ENCODE assay signal across 19 cellular contexts in the genomic region with DNA sequence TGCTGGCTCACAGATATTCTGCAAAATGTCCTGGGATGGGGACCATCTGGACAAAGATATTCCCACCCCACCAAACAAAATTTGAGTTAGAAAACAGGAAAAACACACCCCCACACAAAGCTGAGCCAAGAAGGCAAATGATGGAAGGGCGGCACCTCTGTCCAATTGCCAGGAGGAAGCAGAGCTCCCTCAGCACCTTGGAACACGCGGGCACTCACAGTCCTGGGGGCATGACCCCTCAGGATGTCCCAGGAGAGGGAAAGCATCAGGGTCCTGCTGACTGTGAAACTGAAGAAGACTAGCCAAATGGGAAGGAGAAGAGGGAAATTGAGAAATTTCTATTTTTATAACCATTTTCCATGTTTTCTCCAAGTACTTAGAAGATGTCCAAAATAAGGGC.
DNase-seq lines count a peak whose midpoint lies in the region; ATAC-seq and TF ChIP-seq lines count a peak whose summit lies in the region.
"Had no signal": no experiment of that assay in that cellular context is flagged by ENCODE, and none has a peak within 500 bp of the region (broad histone marks: within the 10 kb centered on the region; RNA-seq: fewer than 3 reads in every experiment).

No MANE protein-coding gene starts in this region.

- H3K27me3 Mint-ChIP-seq in activated CD4-positive, alpha-beta T cell treated with anti-CD3 and anti-CD28 coated beads, Interleukin-2, amount 10 ng/mL, durations not matched to agents 7 days and 5 days, result peaks cover 2% of the 10 kb centered on the region
- no peaks in the 10 kb centered on the region for H3K27me3 Mint-ChIP-seq in neural crest cell (ENCODE audit: low read depth)

- no peak overlapping the region for H3K4me3 Mint-ChIP-seq in activated CD4-positive, alpha-beta T cell treated with anti-CD3 and anti-CD28 coated beads, Interleukin-2, amount 10 ng/mL, durations not matched to agents 7 days and 5 days
- H3K4me3 Mint-ChIP-seq in neural crest cell, result no peak overlapping the region

- CTCF ChIA-PET in activated CD4-positive, alpha-beta T cell treated with anti-CD3 and anti-CD28 coated beads, Interleukin-2, amount 10 ng/mL, durations not matched to agents 7 days and 5 days (lab: Charles Lee), result no interaction called here

- H3K4me3 ChIP-seq in heart left ventricle, result no peak overlapping the region
- no peak overlapping the region for H3K4me3 ChIP-seq in testis
- H3K4me3 ChIP-seq: PC-9 had no signal

- TF ChIP-seq POLR2A in heart left ventricle (IDR thresholded peaks at IDR 0.05) (no peak), testis (IDR thresholded peaks at IDR 0.05) (no peak)

- POLR2A ChIA-PET in activated CD4-positive, alpha-beta T cell treated with anti-CD3 and anti-CD28 coated beads, Interleukin-2, amount 10 ng/mL, durations not matched to agents 7 days and 5 days (lab: Charles Lee), result no interaction called here

- peaks cover 6% of the 10 kb centered on the region for H3K4me1 Mint-ChIP-seq in activated CD4-positive, alpha-beta T cell treated with anti-CD3 and anti-CD28 coated beads, Interleukin-2, amount 10 ng/mL, durations not matched to agents 7 days and 5 days
- peaks cover 29% of the 10 kb centered on the region for H3K4me1 Mint-ChIP-seq in neural crest cell

- peak overlapping the region; percentile 27 for H3K27ac Mint-ChIP-seq in activated CD4-positive, alpha-beta T cell treated with anti-CD3 and anti-CD28 coated beads, Interleukin-2, amount 10 ng/mL, durations not matched to agents 7 days and 5 days
- H3K27ac Mint-ChIP-seq in neural crest cell (ENCODE audit: unreplicated experiment), result peak overlapping the region; percentile 41

- peak overlapping the region in 8 of 12 donors; percentile 3 to 65 (median 50) for H3K27ac ChIP-seq in heart left ventricle
- peak overlapping the region in 1 of 2 donors; percentile 14 for H3K27ac ChIP-seq in testis
- H3K27ac ChIP-seq: 22Rv1, C4-2B, PC-9, RWPE1 had no signal

- TF ChIP-seq CTCF in heart left ventricle (IDR thresholded peaks at IDR 0.05) (no peak), neural crest cell (conservative IDR thresholded peaks at IDR 0.05) (no peak), testis (IDR thresholded peaks at IDR 0.05) (no peak)

- H3K4me1 ChIP-seq in heart left ventricle (peaks cover 0 to 21% (median 11%) of the 10 kb centered on the region in 12 donors), testis (no peaks in the 10 kb centered on the region)

- ATAC-seq in heart left ventricle (peak; percentile 61 to 84 (median 68)), HG02938 (IDR thresholded peaks at IDR 0.05; ENCODE audit: unreplicated experiment) (no peak)

- 38 to 63% (median 43%) methylated on average over 3 of the region's 3 CpGs for WGBS in heart left ventricle, 4 donors
- WGBS in testis, 2 donors, result 56% methylated on average over 3 of the region's 3 CpGs

- H3K36me3 ChIP-seq in heart left ventricle (no peaks in the 10 kb centered on the region), testis (ENCODE audit: low read depth, missing control alignments) (no peaks in the 10 kb centered on the region)

- H3K27me3 ChIP-seq in heart left ventricle (no peaks in the 10 kb centered on the region), testis (no peaks in the 10 kb centered on the region)

- no peak for DNase-seq in activated CD4-positive, alpha-beta T cell treated with anti-CD3 and anti-CD28 coated beads, Interleukin-2, amount 10 ng/mL, durations not matched to agents 7 days and 5 days
- no peak for DNase-seq in activated CD4-positive, alpha-beta T cell treated with anti-CD3 and anti-CD28 coated beads, Interleukin-2, amount 50 U/mL, for 48 hours
- DNase-seq in heart left ventricle (peak in 4 of 5 donors; percentile 40 to 60 (median 46)), neural crest cell (ENCODE audit: low read depth, low spot score) (no peak), testis (peak; percentile 21), Kasumi-1 (lab: John Stamatoyannopoulos, UW) (no peak), HT-29 (ENCODE audit: low spot score) (no peak)
- DNase-seq: AML-193, DMS79, GOT3, KBM-7, NCI-H1105 treated with DMSO at 0.1 percent for 48 hours, NCI-H1694, NCI-H524, PC-9 had no signal

- H3K9me3 ChIP-seq in heart left ventricle (no peaks in the 10 kb centered on the region), testis (no peaks in the 10 kb centered on the region)

- H3K9me3 Mint-ChIP-seq in activated CD4-positive, alpha-beta T cell treated with anti-CD3 and anti-CD28 coated beads, Interleukin-2, amount 10 ng/mL, durations not matched to agents 7 days and 5 days, result peaks cover 6% of the 10 kb centered on the region
- H3K9me3 Mint-ChIP-seq in neural crest cell, result no peaks in the 10 kb centered on the region

- intact Hi-C loops in heart left ventricle (cut with DNase I), result loop anchor here in 2 of 10 donors (5.0 to 10.0 kb wide), 3 partner anchors 52 to 288 kb away; no protein-coding TSS in a partner anchor
- intact Hi-C loops in testis (cut with DNase I; ENCODE audit: low total_unique reads), result no loop called here

- no peaks in the 10 kb centered on the region for H3K36me3 Mint-ChIP-seq in activated CD4-positive, alpha-beta T cell treated with anti-CD3 and anti-CD28 coated beads, Interleukin-2, amount 10 ng/mL, durations not matched to agents 7 days and 5 days (ENCODE audit: low read depth)
- H3K36me3 Mint-ChIP-seq in neural crest cell (ENCODE audit: low read depth), result no peaks in the 10 kb centered on the region

Comparison
In these comparisons a context has a peak if more than half of its experiments do, and no peak if none do; other contexts are left out.
1. DNase-seq: peak in heart left ventricle (4 of 5) and testis (single experiment); none in activated CD4-positive, alpha-beta T cell treated with anti-CD3 and anti-CD28 coated beads, Interleukin-2, amount 10 ng/mL, durations not matched to agents 7 days and 5 days (single experiment), activated CD4-positive, alpha-beta T cell treated with anti-CD3 and anti-CD28 coated beads, Interleukin-2, amount 50 U/mL, for 48 hours (0 of 2), neural crest cell (single experiment), Kasumi-1 (0 of 2) and HT-29 (single experiment).